8 cellular contexts compared by ENCODE assay signal in genomic region chr20:34516874-34517542, GRCh38. TPM values are rescaled to one million over a fixed set of nuclear protein-coding genes. Genes with fewer than 3 reads are reported as not detected.
DNase-seq lines count a peak whose midpoint lies in the region; ATAC-seq and TF ChIP-seq lines count a peak whose summit lies in the region.

No MANE protein-coding gene starts in this region.

- peaks cover 48% of the 10 kb centered on the region for H3K4me1 Mint-ChIP-seq in activated T-cell treated with anti-CD3 and anti-CD28 coated beads, Interleukin-2, amount 50 U/mL, for 4 hours (ENCODE audit: low read depth)

- H3K9me3 Mint-ChIP-seq in activated T-cell treated with anti-CD3 and anti-CD28 coated beads, Interleukin-2, amount 50 U/mL, for 4 hours: no peaks in the 10 kb centered on the region

- no peak for TF ChIP-seq EP300 in ovary (IDR thresholded peaks at IDR 0.05)

- peaks cover 2% of the 10 kb centered on the region for H3K36me3 Mint-ChIP-seq in activated T-cell treated with anti-CD3 and anti-CD28 coated beads, Interleukin-2, amount 50 U/mL, for 4 hours (ENCODE audit: insufficient read depth)

- peaks cover 28% of the 10 kb centered on the region for H3K36me3 ChIP-seq in MG63
- H3K36me3 ChIP-seq in ovary: no peaks in the 10 kb centered on the region

- H3K27me3 Mint-ChIP-seq in activated T-cell treated with anti-CD3 and anti-CD28 coated beads, Interleukin-2, amount 50 U/mL, for 4 hours (ENCODE audit: low read depth): no peaks in the 10 kb centered on the region

- H3K27ac ChIP-seq in ovary: peak overlapping the region; percentile 85 to 97

- no peak for TF ChIP-seq CTCF in foreskin fibroblast (IDR thresholded peaks at IDR 0.05; ENCODE audit: low read depth, low read length)
- no peak for TF ChIP-seq CTCF in ovary (IDR thresholded peaks at IDR 0.05)

- H3K4me3 ChIP-seq in MG63 (peak overlapping the region; percentile 90), foreskin fibroblast (ENCODE audit: low read depth in 1 of 2, low read length in 2 of 2) (peak overlapping the region; percentile 78 to 91), ovary (peak overlapping the region; percentile 82)

- peak; percentile 24 for DNase-seq in activated gamma-delta T cell treated with Interleukin-2 at 50 U/mL for 16 hours
- no peak for DNase-seq in activated gamma-delta T cell (lab: John Stamatoyannopoulos, UW)
- DNase-seq in MG63: peak; percentile 43
- no peak for DNase-seq in activated T-cell treated with anti-CD3 and anti-CD28 coated beads, Interleukin-2, amount 50 U/mL, for 4 hours
- DNase-seq in foreskin fibroblast: no peak
- no peak for DNase-seq in ovary
- DNase-seq in retina: no peak

- no peaks in the 10 kb centered on the region for H3K27me3 ChIP-seq in MG63
- no peaks in the 10 kb centered on the region for H3K27me3 ChIP-seq in ovary

- peak; percentile 33 to 40 for ATAC-seq in activated T-cell treated with anti-CD3 and anti-CD28 coated beads, Interleukin-2, amount 50 U/mL, for 4 hours
- no peak for ATAC-seq in GM19397 (IDR thresholded peaks at IDR 0.05; ENCODE audit: unreplicated experiment)

- no peak for TF ChIP-seq POLR2A in ovary (IDR thresholded peaks at IDR 0.05)

- H3K4me3 Mint-ChIP-seq in activated T-cell treated with anti-CD3 and anti-CD28 coated beads, Interleukin-2, amount 50 U/mL, for 4 hours: peak overlapping the region; percentile 98

- 0 to 1% (median 0%) methylated on average over 12 of the region's 12 CpGs for WGBS in ovary, 3 donors

- H3K9me3 ChIP-seq in MG63 (no peaks in the 10 kb centered on the region), ovary (no peaks in the 10 kb centered on the region)

- intact Hi-C loops in ovary (cut with DNase I): no loop called here

- H3K4me1 ChIP-seq in ovary (ENCODE audit: insufficient read depth): peaks cover 6% of the 10 kb centered on the region

RNA-seq across cellular contexts. Expression of gene DYNLRB1, which starts 0.8 kb away (rescaled TPM):
- total RNA-seq in MG63 (2014; rRNA removed; shearing (Covaris generic); ENCODE audit: low replicate concordance): 96.3 and 137 TPM in 2 replicates
- total RNA-seq in activated T-cell treated with anti-CD3 and anti-CD28 coated beads, Interleukin-2, amount 50 U/mL, for 4 hours: 100 to 1,000 TPM; 103 to 116 (median 112) TPM
- 100 to 1,000 TPM in 6 of 7 donors, 10 to 100 TPM in 1; 79.9 to 128 (median 121) TPM for total RNA-seq in ovary
- 100 to 1,000 TPM; 151 to 319 TPM for polyA plus RNA-seq in ovary

RNA-seq across cellular contexts. Expression of gene MAP1LC3A, which starts 41.5 kb away (rescaled TPM):
- 0.13 TPM in 1 of 2 replicates, not detected in the other for total RNA-seq in MG63 (2014; rRNA removed; shearing (Covaris generic); ENCODE audit: low replicate concordance)
- total RNA-seq in activated T-cell treated with anti-CD3 and anti-CD28 coated beads, Interleukin-2, amount 50 U/mL, for 4 hours: 1 to 10 TPM in 2 of 3 donors, under 1 TPM in 1; 0.55 to 1.3 (median 1.2) TPM
- 10 to 100 TPM; 27.2 to 66.1 (median 36.0) TPM for total RNA-seq in ovary
- polyA plus RNA-seq in ovary: 10 to 100 TPM in 1 of 2 donors, 1 to 10 TPM in 1; 3.4 to 57.2 TPM

Comparison
In these comparisons a context has a peak if more than half of its experiments do, and no peak if none do; other contexts are left out.
1. DNase-seq: peak in activated gamma-delta T cell treated with Interleukin-2 at 50 U/mL for 16 hours (single experiment) and MG63 (single experiment); none in activated gamma-delta T cell (single experiment), activated T-cell treated with anti-CD3 and anti-CD28 coated beads, Interleukin-2, amount 50 U/mL, for 4 hours (single experiment), foreskin fibroblast (0 of 2), ovary (0 of 5) and retina (single experiment).
2. RNA of gene MAP1LC3A, which starts 41.5 kb away (total RNA-seq): 27.2 to 66.1 TPM in ovary; 0.55 to 1.3 TPM in activated T-cell treated with anti-CD3 and anti-CD28 coated beads, Interleukin-2, amount 50 U/mL, for 4 hours and 0.13 TPM in MG63; every median in the first group is over 10 times any median in the second.
3. Peak in every context shown above with its lines, with median percentiles within 50 percentile points of each other: H3K4me3 ChIP-seq.